In the genomic region with DNA sequence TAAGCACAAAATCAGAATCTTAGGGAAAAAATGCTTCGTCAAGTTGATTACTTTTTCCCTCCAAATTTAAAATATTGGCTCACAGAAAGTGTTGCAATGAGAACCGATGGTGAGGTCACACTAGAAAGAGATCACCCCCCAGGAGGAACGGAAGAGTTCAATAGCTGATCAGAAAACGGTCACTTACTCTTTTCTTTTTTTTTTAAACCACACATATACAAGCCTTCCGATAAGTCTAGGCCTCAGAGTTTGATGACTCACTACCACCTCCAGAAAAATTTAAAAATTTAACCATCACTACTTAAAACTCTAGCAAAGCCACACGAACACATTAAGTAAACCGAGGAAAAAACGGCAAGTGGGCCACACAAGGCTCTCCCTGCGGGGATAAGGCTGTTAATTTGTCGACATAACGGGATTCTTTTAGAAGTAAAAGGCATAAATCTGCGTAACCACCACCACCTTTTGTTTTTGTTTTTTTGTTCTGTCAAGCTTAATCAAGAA, we compare ENCODE assay signal across 8 cellular contexts. TPM values are rescaled to one million over a fixed set of nuclear protein-coding genes. Genes with fewer than 3 reads are reported as not detected.
A peak's percentile ranks its signal among the peaks of the same experiment; 100 is the strongest.
DNase-seq lines count a peak whose midpoint lies in the region; ATAC-seq, FAIRE-seq and TF ChIP-seq lines count a peak whose summit lies in the region.

No MANE protein-coding gene starts in this region.

- H3K4me3 ChIP-seq in iPS-20b (ENCODE audit: low read length) (peak overlapping the region; percentile 90), suprapubic skin (peak overlapping the region; percentile 87)

- H3K9me3 ChIP-seq in iPS-20b (ENCODE audit: insufficient read depth, low read depth, low read length) = no peaks in the 10 kb centered on the region
- no peaks in the 10 kb centered on the region for H3K9me3 ChIP-seq in suprapubic skin

- peak; percentile 21 to 39 for ATAC-seq in activated naive CD4-positive, alpha-beta T cell treated with anti-CD3 and anti-CD28 coated beads, Interleukin-2, amount 50 U/mL, for 72 hours
- no peak for ATAC-seq in HG02938 (IDR thresholded peaks at IDR 0.05; ENCODE audit: unreplicated experiment)

- TF ChIP-seq POLR2A in suprapubic skin (IDR thresholded peaks at IDR 0.05) = no peak

- H3K27ac ChIP-seq in iPS-20b (ENCODE audit: low read length) = no peak overlapping the region
- H3K27ac ChIP-seq in suprapubic skin = peak overlapping the region; percentile 97

- WGBS in suprapubic skin = 11% methylated on average over 12 of the region's 12 CpGs

- H3K9ac ChIP-seq in iPS-20b (ENCODE audit: low read depth, low read length) = peak overlapping the region; percentile 77

- DNase-seq in A172 (ENCODE audit: low spot score) = peak; percentile 31
- peak; percentile 49 for DNase-seq in HT1080 (ENCODE audit: low read depth)
- DNase-seq in activated naive CD4-positive, alpha-beta T cell treated with anti-CD3 and anti-CD28 coated beads, Interleukin-2, amount 50 U/mL, for 72 hours (ENCODE audit: low spot score in 2 of 2) = no peak
- DNase-seq in suprapubic skin (ENCODE audit: low spot score in 2 of 2) = no peak
- DNase-seq in urothelium cell line (ENCODE audit: low spot score) = no peak
- no peak for DNase-seq in NCI-H748 treated with DMSO at 0.1 percent for 48 hours (lab: John Stamatoyannopoulos, UW)

- peaks cover 34 to 43% of the 10 kb centered on the region in 2 donors for H3K36me3 Mint-ChIP-seq in activated naive CD4-positive, alpha-beta T cell treated with anti-CD3 and anti-CD28 coated beads, Interleukin-2, amount 50 U/mL, for 72 hours

- peaks cover 11% of the 10 kb centered on the region for H3K27me3 ChIP-seq in iPS-20b (ENCODE audit: insufficient read depth, low read length)
- no peaks in the 10 kb centered on the region for H3K27me3 ChIP-seq in suprapubic skin

- no peak for FAIRE-seq in urothelium cell line (lab: Jason Lieb, UNC)

- no peak for TF ChIP-seq CTCF in suprapubic skin (IDR thresholded peaks at IDR 0.05)

- H3K27ac Mint-ChIP-seq in activated naive CD4-positive, alpha-beta T cell treated with anti-CD3 and anti-CD28 coated beads, Interleukin-2, amount 50 U/mL, for 72 hours = peak overlapping the region; percentile 93 to 98

- H3K4me1 ChIP-seq in iPS-20b (ENCODE audit: insufficient read depth, low read length) (peaks cover 4% of the 10 kb centered on the region), suprapubic skin (peaks cover 74% of the 10 kb centered on the region)

- TF ChIP-seq EP300 in suprapubic skin (IDR thresholded peaks at IDR 0.05) = no peak

- H3K36me3 ChIP-seq in iPS-20b (ENCODE audit: insufficient read depth, low read depth, low read length) (peaks cover 36% of the 10 kb centered on the region), suprapubic skin (peaks cover 7% of the 10 kb centered on the region)

- H3K9me3 Mint-ChIP-seq in activated naive CD4-positive, alpha-beta T cell treated with anti-CD3 and anti-CD28 coated beads, Interleukin-2, amount 50 U/mL, for 72 hours = no peaks in the 10 kb centered on the region

RNA-seq across cellular contexts. Expression of gene SURF4, which starts 1.2 kb away (rescaled TPM):
- total RNA-seq in A172 (2014; rRNA removed; shearing (Covaris generic)) = 391 and 428 TPM in 2 replicates
- total RNA-seq in HT1080 (2014; rRNA removed; shearing (Covaris generic)) = 220 and 286 TPM in 2 replicates
- 222 and 237 TPM in 2 replicates for polyA plus RNA-seq in HT1080 (2015; cell fraction: cytosol; rRNA removed)
- 143 and 144 TPM in 2 replicates for polyA plus RNA-seq in HT1080 (2015; cell fraction: nucleus; rRNA removed)
- 100 to 1,000 TPM; 255 to 272 TPM for total RNA-seq in activated naive CD4-positive, alpha-beta T cell treated with anti-CD3 and anti-CD28 coated beads, Interleukin-2, amount 50 U/mL, for 72 hours
- total RNA-seq in suprapubic skin = 100 to 1,000 TPM in 3 of 4 donors, 10 to 100 TPM in 1; 71.7 to 136 (median 118) TPM

RNA-seq across cellular contexts. Expression of gene STKLD1, which starts 1.5 kb away (rescaled TPM):
- total RNA-seq in A172 (2014; rRNA removed; shearing (Covaris generic)) = 0.91 and 1.4 TPM in 2 replicates
- total RNA-seq in HT1080 (2014; rRNA removed; shearing (Covaris generic)) = not detected in 2 replicates
- polyA plus RNA-seq in HT1080 (2015; cell fraction: cytosol; rRNA removed) = 0.33 and 0.48 TPM in 2 replicates
- 0.18 and 0.20 TPM in 2 replicates for polyA plus RNA-seq in HT1080 (2015; cell fraction: nucleus; rRNA removed)
- total RNA-seq in activated naive CD4-positive, alpha-beta T cell treated with anti-CD3 and anti-CD28 coated beads, Interleukin-2, amount 50 U/mL, for 72 hours = 1 to 10 TPM in 1 of 2 donors, not detected in 1; 1.1 TPM
- total RNA-seq in suprapubic skin = 1 to 10 TPM in 3 of 4 donors, not detected in 1; 1.8 to 4.2 (median 2.3) TPM

RNA-seq across cellular contexts. Expression of gene SURF2, which starts 18.3 kb away (rescaled TPM):
- total RNA-seq in A172 (2014; rRNA removed; shearing (Covaris generic)) = 26.3 and 43.1 TPM in 2 replicates
- total RNA-seq in HT1080 (2014; rRNA removed; shearing (Covaris generic)) = 92.7 and 110 TPM in 2 replicates
- polyA plus RNA-seq in HT1080 (2015; cell fraction: cytosol; rRNA removed) = 39.5 and 47.1 TPM in 2 replicates
- 15.9 and 18.4 TPM in 2 replicates for polyA plus RNA-seq in HT1080 (2015; cell fraction: nucleus; rRNA removed)
- 10 to 100 TPM in 1 of 2 donors, 1 to 10 TPM in 1; 10.0 to 12.9 TPM for total RNA-seq in activated naive CD4-positive, alpha-beta T cell treated with anti-CD3 and anti-CD28 coated beads, Interleukin-2, amount 50 U/mL, for 72 hours
- total RNA-seq in suprapubic skin = 10 to 100 TPM; 15.3 to 42.3 (median 31.2) TPM

RNA-seq across cellular contexts. Expression of gene SURF1, which starts 18.4 kb away (rescaled TPM):
- 74.4 and 75.2 TPM in 2 replicates for total RNA-seq in A172 (2014; rRNA removed; shearing (Covaris generic))
- total RNA-seq in HT1080 (2014; rRNA removed; shearing (Covaris generic)) = 35.3 and 40.9 TPM in 2 replicates
- 27.6 and 38.4 TPM in 2 replicates for polyA plus RNA-seq in HT1080 (2015; cell fraction: cytosol; rRNA removed)
- 21.6 and 31.8 TPM in 2 replicates for polyA plus RNA-seq in HT1080 (2015; cell fraction: nucleus; rRNA removed)
- 10 to 100 TPM; 20.2 to 24.9 TPM for total RNA-seq in activated naive CD4-positive, alpha-beta T cell treated with anti-CD3 and anti-CD28 coated beads, Interleukin-2, amount 50 U/mL, for 72 hours
- 10 to 100 TPM; 29.1 to 45.0 (median 33.4) TPM for total RNA-seq in suprapubic skin

RNA-seq across cellular contexts. Expression of gene RPL7A, which starts 26.6 kb away (rescaled TPM):
- 2,228 and 2,364 TPM in 2 replicates for total RNA-seq in A172 (2014; rRNA removed; shearing (Covaris generic))
- total RNA-seq in HT1080 (2014; rRNA removed; shearing (Covaris generic)) = 2,307 and 2,771 TPM in 2 replicates
- polyA plus RNA-seq in HT1080 (2015; cell fraction: cytosol; rRNA removed) = 2,953 and 3,201 TPM in 2 replicates
- polyA plus RNA-seq in HT1080 (2015; cell fraction: nucleus; rRNA removed) = 1,192 and 1,283 TPM in 2 replicates
- total RNA-seq in activated naive CD4-positive, alpha-beta T cell treated with anti-CD3 and anti-CD28 coated beads, Interleukin-2, amount 50 U/mL, for 72 hours = 1,000 to 10,000 TPM; 3,254 to 3,908 TPM
- total RNA-seq in suprapubic skin = 1,000 to 10,000 TPM; 1,468 to 3,048 (median 2,531) TPM

Comparison
In these comparisons a context has a peak if more than half of its experiments do, and no peak if none do; other contexts are left out.
1. DNase-seq: peak in A172 (single experiment) and HT1080 (single experiment); none in activated naive CD4-positive, alpha-beta T cell treated with anti-CD3 and anti-CD28 coated beads, Interleukin-2, amount 50 U/mL, for 72 hours (0 of 2), suprapubic skin (0 of 2), urothelium cell line (single experiment) and NCI-H748 treated with DMSO at 0.1 percent for 48 hours (single experiment).